ENCODE assay signal across 13 cellular contexts in the genomic region with DNA sequence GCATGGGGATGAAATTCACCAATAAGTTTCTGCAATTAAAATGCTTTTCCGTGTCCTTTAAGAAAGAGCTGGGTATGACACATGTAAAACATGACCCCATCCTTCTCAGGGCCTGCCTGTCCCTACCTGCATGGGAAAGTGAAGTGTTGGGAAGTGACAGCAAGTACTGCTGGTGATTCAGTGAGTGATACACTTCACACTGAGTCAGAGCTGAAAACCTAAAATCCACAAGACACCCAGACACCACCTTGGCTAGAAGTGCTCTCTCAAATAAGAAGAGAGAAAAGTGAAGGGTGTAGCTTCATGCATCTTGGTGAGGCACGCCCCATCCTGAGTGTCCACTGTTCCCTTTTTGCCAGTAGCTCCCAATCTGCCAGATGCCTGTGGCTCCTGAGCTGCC. TPM values are rescaled to one million over a fixed set of nuclear protein-coding genes. Genes with fewer than 3 reads are reported as not detected.
DNase-seq lines count a peak whose midpoint lies in the region; ATAC-seq and TF ChIP-seq lines count a peak whose summit lies in the region.
"Had no signal": no experiment of that assay in that cellular context is flagged by ENCODE, and none has a peak within 500 bp of the region (broad histone marks: within the 10 kb centered on the region; RNA-seq: fewer than 3 reads in every experiment).

No MANE protein-coding gene starts in this region.

- intact Hi-C loops in activated CD4-positive, alpha-beta T cell treated with anti-CD3 and anti-CD28 coated beads for 36 hours (cut with DNase I, micrococcal nuclease), result loop anchor here (5.0 kb wide), 2 partner anchors 34 to 94 kb away; no protein-coding TSS in a partner anchor
- intact Hi-C loops in IMR-90 (cut with micrococcal nuclease), result loop anchor here (10.0 kb wide), 1 partner anchor 342 kb away; the partner anchor contains the start of gene STX16
- intact Hi-C loops in naive thymus-derived CD4-positive, alpha-beta T cell (cut with micrococcal nuclease), result no loop called here

- H2AFZ ChIP-seq in IMR-90 (replicated peaks; ENCODE audit: low read length, poor library complexity) (no peak overlapping the region), neural progenitor cell (replicated peaks) (no peak overlapping the region)

- H3K23ac ChIP-seq in IMR-90 (ENCODE audit: low read depth, low read length), result peak overlapping the region; percentile 61; the same call in 1 of the 2 replicates

- POLR2A ChIA-PET in activated CD4-positive, alpha-beta T cell treated with anti-CD3 and anti-CD28 coated beads for 36 hours (lab: Charles Lee), result interaction anchor here (0.8 to 1.0 kb wide), 5 partner anchors 10 to 693 kb away, joined by 3 to 6 read pairs (median 4); partner anchors contain the start of genes VAPB and ZBP1
- POLR2A ChIA-PET in IMR-90 (lab: Charles Lee; ENCODE audit: unreplicated experiment), result interaction anchor here (0.7 kb wide), 1 partner anchor 11 kb away, joined by 3 read pairs; no protein-coding TSS in a partner anchor
- POLR2A ChIA-PET in naive thymus-derived CD4-positive, alpha-beta T cell (lab: Charles Lee), result interaction anchor here (1.1 to 1.8 kb wide), 2 partner anchors 69 to 76 kb away, joined by 4 to 5 read pairs; partner anchors contain the start of gene VAPB
- POLR2A ChIA-PET in naive thymus-derived CD8-positive, alpha-beta T cell (lab: Charles Lee), result interaction anchor here (0.6 to 1.5 kb wide), 3 partner anchors 63 to 78 kb away, joined by 3 to 4 read pairs (median 3); partner anchors contain the start of gene VAPB

- no peak for TF ChIP-seq RAD21 in IMR-90 (IDR thresholded peaks at IDR 0.05; ENCODE audit: low read length)

- CTCF ChIA-PET in activated CD4-positive, alpha-beta T cell treated with anti-CD3 and anti-CD28 coated beads for 36 hours (lab: Charles Lee), result interaction anchor here (1.4 to 2.3 kb wide), 2 partner anchors 9 to 10 kb away, joined by 3 to 9 read pairs; no protein-coding TSS in a partner anchor
- CTCF ChIA-PET in IMR-90 (lab: Yijun Ruan, JAX), result no interaction called here
- CTCF ChIA-PET in naive thymus-derived CD4-positive, alpha-beta T cell (lab: Charles Lee), result interaction anchor here (1.3 kb wide), 1 partner anchor 9 kb away, joined by 3 read pairs; no protein-coding TSS in a partner anchor

- no peak for TF ChIP-seq CTCF in IMR-90 (conservative IDR thresholded peaks at IDR 0.05; ENCODE audit: low read depth, low read length)
- no peak for TF ChIP-seq CTCF in neural progenitor cell (IDR thresholded peaks at IDR 0.05)

- no peak overlapping the region for H4K91ac ChIP-seq in IMR-90 (ENCODE audit: insufficient read depth, low read depth, low read length)

- H2BK20ac ChIP-seq in IMR-90 (ENCODE audit: low read depth, low read length), result no peak overlapping the region

- no peak overlapping the region for H3K18ac ChIP-seq in IMR-90 (ENCODE audit: low read depth, low read length)

- dilution Hi-C loops in IMR-90 (cut with HindIII; ENCODE audit: low sequenced_read_pairs, unreplicated experiment), result no loop called here

- H3K14ac ChIP-seq in IMR-90 (replicated peaks; ENCODE audit: low read depth, low read length), result no peak overlapping the region

- H2AK5ac ChIP-seq in IMR-90 (ENCODE audit: low read depth, low read length), result no peak overlapping the region

- H3K9me3 ChIP-seq in IMR-90 (ENCODE audit: control insufficient read depth, insufficient read depth, low read length) (no peaks in the 10 kb centered on the region), neural progenitor cell (ENCODE audit: low read depth) (no peaks in the 10 kb centered on the region)
- H3K9me3 ChIP-seq in naive thymus-derived CD4-positive, alpha-beta T cell (ENCODE audit: control insufficient read depth in 2 of 3, low read length in 3 of 3), result no peaks in the 10 kb centered on the region
- H3K9me3 ChIP-seq: SJCRH30, thyroid gland had no signal

- H2BK15ac ChIP-seq in IMR-90 (ENCODE audit: low read depth, low read length), result no peak overlapping the region

- DNase-seq in activated CD4-positive, alpha-beta T cell treated with anti-CD3 and anti-CD28 coated beads for 36 hours, result peak; percentile 55
- DNase-seq in activated CD4-positive, alpha-beta T cell treated with anti-CD3 and anti-CD28 coated beads for 4 hours, result no peak
- DNase-seq in IMR-90, result no peak
- peak in 1 of 2 donors; percentile 41 for DNase-seq in activated naive CD4-positive, alpha-beta T cell treated with anti-CD3 and anti-CD28 coated beads, Interleukin-2, amount 50 U/mL, for 72 hours (ENCODE audit: low spot score in 2 of 2)
- no peak for DNase-seq in naive thymus-derived CD4-positive, alpha-beta T cell
- DNase-seq in naive thymus-derived CD8-positive, alpha-beta T cell, result no peak
- DNase-seq in neural progenitor cell (ENCODE audit: low spot score), result no peak
- DNase-seq: COR-L47, NCI-H2081, NCI-H82, SJCRH30, thyroid gland had no signal

- peaks cover 6% of the 10 kb centered on the region for H3F3A ChIP-seq in neural progenitor cell (ENCODE audit: low read depth)

- no peak overlapping the region for H4K8ac ChIP-seq in IMR-90 (ENCODE audit: low read depth in 2 of 2, low read length in 2 of 2)

- WGBS in IMR-90 (ENCODE audit: extremely low coverage in 2 of 2, insufficient read length in 1 of 2), 2 experiments, result no CpG with 5 or more reads among the region's 2 CpGs

- no peak for TF ChIP-seq POLR2A in IMR-90 (IDR thresholded peaks at IDR 0.05; ENCODE audit: low read depth, low read length)

- H3K4me1 ChIP-seq in IMR-90 (ENCODE audit: control insufficient read depth, insufficient read depth, low read length) (peaks cover 4% of the 10 kb centered on the region; the same call in 1 of the 2 replicates), neural progenitor cell (peaks cover 6% of the 10 kb centered on the region)
- H3K4me1 ChIP-seq in naive thymus-derived CD4-positive, alpha-beta T cell (ENCODE audit: control insufficient read depth in 2 of 2, insufficient read depth in 2 of 2, low read length in 2 of 2), result peaks cover 21 to 55% of the 10 kb centered on the region in 2 donors

- H3K36me3 ChIP-seq in IMR-90 (ENCODE audit: control insufficient read depth, insufficient read depth, low read length), result peaks cover 38% of the 10 kb centered on the region
- H3K36me3 ChIP-seq in naive thymus-derived CD4-positive, alpha-beta T cell (ENCODE audit: control insufficient read depth in 2 of 3, insufficient read depth in 3 of 3, low read length in 3 of 3), result peaks cover 0 to 45% (median 0%) of the 10 kb centered on the region in 3 experiments
- H3K36me3 ChIP-seq in neural progenitor cell, result peaks cover 7% of the 10 kb centered on the region

- peak overlapping the region; percentile 20 for H3K4me3 Mint-ChIP-seq in activated CD4-positive, alpha-beta T cell treated with anti-CD3 and anti-CD28 coated beads for 36 hours
- H3K4me3 Mint-ChIP-seq in naive thymus-derived CD4-positive, alpha-beta T cell, result peak overlapping the region in 7 of 10 donors; percentile 11 to 51 (median 35)
- H3K4me3 Mint-ChIP-seq in naive thymus-derived CD8-positive, alpha-beta T cell, result peak overlapping the region in 5 of 10 donors; percentile 4 to 57 (median 31)
- no peak overlapping the region for H3K4me3 Mint-ChIP-seq in neural progenitor cell

- no peak overlapping the region for H3K4me2 ChIP-seq in IMR-90 (ENCODE audit: low read depth, low read length)
- no peak overlapping the region for H3K4me2 ChIP-seq in neural progenitor cell

- H4K20me1 ChIP-seq in IMR-90 (ENCODE audit: insufficient read depth, low read length) (peaks cover 23% of the 10 kb centered on the region), neural progenitor cell (ENCODE audit: low read depth) (peaks cover 10% of the 10 kb centered on the region)

- H3K9ac ChIP-seq in IMR-90 (ENCODE audit: low read depth, low read length), result no peak overlapping the region
- no peak overlapping the region for H3K9ac ChIP-seq in neural progenitor cell

- H3K4ac ChIP-seq in IMR-90 (ENCODE audit: low read depth, low read length), result no peak overlapping the region

- no peak overlapping the region for H2BK5ac ChIP-seq in IMR-90 (ENCODE audit: low read depth, low read length, poor library complexity, severe bottlenecking)

- H3K27ac Mint-ChIP-seq in activated CD4-positive, alpha-beta T cell treated with anti-CD3 and anti-CD28 coated beads for 36 hours, result peak overlapping the region; percentile 91
- H3K27ac Mint-ChIP-seq in activated naive CD4-positive, alpha-beta T cell treated with anti-CD3 and anti-CD28 coated beads, Interleukin-2, amount 50 U/mL, for 72 hours, result peak overlapping the region; percentile 85 to 89
- peak overlapping the region in 4 of 9 donors; percentile 6 to 83 (median 52) for H3K27ac Mint-ChIP-seq in naive thymus-derived CD4-positive, alpha-beta T cell
- peak overlapping the region in 4 of 10 donors; percentile 63 to 86 (median 76) for H3K27ac Mint-ChIP-seq in naive thymus-derived CD8-positive, alpha-beta T cell
- H3K27ac Mint-ChIP-seq in neural progenitor cell, result no peak overlapping the region

- H3K27me3 Mint-ChIP-seq in activated CD4-positive, alpha-beta T cell treated with anti-CD3 and anti-CD28 coated beads for 36 hours, result no peaks in the 10 kb centered on the region
- no peaks in the 10 kb centered on the region for H3K27me3 Mint-ChIP-seq in naive thymus-derived CD4-positive, alpha-beta T cell
- H3K27me3 Mint-ChIP-seq in naive thymus-derived CD8-positive, alpha-beta T cell, result no peaks in the 10 kb centered on the region
- H3K27me3 Mint-ChIP-seq in neural progenitor cell (ENCODE audit: insufficient read depth, low read depth), result peaks cover 2% of the 10 kb centered on the region

- H3K9me3 Mint-ChIP-seq in activated CD4-positive, alpha-beta T cell treated with anti-CD3 and anti-CD28 coated beads for 36 hours (ENCODE audit: low read depth), result no peaks in the 10 kb centered on the region
- H3K9me3 Mint-ChIP-seq in activated naive CD4-positive, alpha-beta T cell treated with anti-CD3 and anti-CD28 coated beads, Interleukin-2, amount 50 U/mL, for 72 hours, result no peaks in the 10 kb centered on the region
- H3K9me3 Mint-ChIP-seq in naive thymus-derived CD4-positive, alpha-beta T cell, result peaks cover 0 to 6% (median 0%) of the 10 kb centered on the region in 11 donors
- no peaks in the 10 kb centered on the region for H3K9me3 Mint-ChIP-seq in naive thymus-derived CD8-positive, alpha-beta T cell
- no peaks in the 10 kb centered on the region for H3K9me3 Mint-ChIP-seq in neural progenitor cell

- no peak overlapping the region for H2BK120ac ChIP-seq in IMR-90 (ENCODE audit: low read depth, low read length)

- H3K4me3 ChIP-seq in IMR-90 (ENCODE audit: insufficient read depth, low read depth, low read length) (no peak overlapping the region), neural progenitor cell (no peak overlapping the region)
- no peak overlapping the region for H3K4me3 ChIP-seq in naive thymus-derived CD4-positive, alpha-beta T cell (ENCODE audit: low read length)
- H3K4me3 ChIP-seq: SJCRH30, thyroid gland had no signal

- H3K4me1 Mint-ChIP-seq in activated CD4-positive, alpha-beta T cell treated with anti-CD3 and anti-CD28 coated beads for 36 hours, result peaks cover 61% of the 10 kb centered on the region
- peaks cover 27 to 80% (median 68%) of the 10 kb centered on the region in 7 donors for H3K4me1 Mint-ChIP-seq in naive thymus-derived CD4-positive, alpha-beta T cell
- H3K4me1 Mint-ChIP-seq in naive thymus-derived CD8-positive, alpha-beta T cell, result peaks cover 26 to 73% (median 63%) of the 10 kb centered on the region in 4 donors
- H3K4me1 Mint-ChIP-seq in neural progenitor cell, result peaks cover 10% of the 10 kb centered on the region

- H3K27me3 ChIP-seq in IMR-90 (ENCODE audit: control insufficient read depth, insufficient read depth, low read length), result no peaks in the 10 kb centered on the region
- H3K27me3 ChIP-seq in naive thymus-derived CD4-positive, alpha-beta T cell (ENCODE audit: control insufficient read depth in 2 of 2, insufficient read depth in 2 of 2, low read length in 2 of 2), result no peaks in the 10 kb centered on the region
- no peaks in the 10 kb centered on the region for H3K27me3 ChIP-seq in neural progenitor cell
- H3K27me3 ChIP-seq: SJCRH30, thyroid gland had no signal

- peaks cover 24% of the 10 kb centered on the region for H3K79me2 ChIP-seq in neural progenitor cell (ENCODE audit: low read depth)

- ATAC-seq in activated CD4-positive, alpha-beta T cell treated with anti-CD3 and anti-CD28 coated beads for 36 hours, result peak; percentile 78
- ATAC-seq in IMR-90 (ENCODE audit: low read depth) (no peak), GM19023 (IDR thresholded peaks at IDR 0.05; ENCODE audit: unreplicated experiment) (no peak)
- ATAC-seq in activated naive CD4-positive, alpha-beta T cell treated with anti-CD3 and anti-CD28 coated beads, Interleukin-2, amount 50 U/mL, for 72 hours, result peak; percentile 77 to 85
- no peak for ATAC-seq in naive thymus-derived CD4-positive, alpha-beta T cell
- no peak for ATAC-seq in naive thymus-derived CD8-positive, alpha-beta T cell

- H3K27ac ChIP-seq in IMR-90 (ENCODE audit: insufficient read depth, low read length), result no peak overlapping the region
- no peak overlapping the region for H3K27ac ChIP-seq in naive thymus-derived CD4-positive, alpha-beta T cell (ENCODE audit: low read depth, low read length)
- H3K27ac ChIP-seq in neural progenitor cell, result no peak overlapping the region
- H3K27ac ChIP-seq: SJCRH30, thyroid gland had no signal

- peaks cover 27% of the 10 kb centered on the region for H3K9me1 ChIP-seq in IMR-90 (ENCODE audit: insufficient read depth, low read length)

- no TSS peak for BruUV-seq in IMR-90 (replicated peaks; lab: Mats Ljungman, UMichigan)

- H3K56ac ChIP-seq in IMR-90 (ENCODE audit: extremely low read depth, insufficient read depth, low read length), result no peak overlapping the region

- H4K5ac ChIP-seq in IMR-90 (ENCODE audit: low read depth, low read length), result no peak overlapping the region

- in situ Hi-C loops in IMR-90 (cut with MboI; ENCODE audit: low sequenced_read_pairs), result no loop called here

- H2AK9ac ChIP-seq in IMR-90 (replicated peaks; ENCODE audit: low read depth, low read length, poor library complexity), result peak overlapping the region; percentile 13

- peaks cover 33% of the 10 kb centered on the region for H3K36me3 Mint-ChIP-seq in activated CD4-positive, alpha-beta T cell treated with anti-CD3 and anti-CD28 coated beads for 36 hours (ENCODE audit: low read depth)
- H3K36me3 Mint-ChIP-seq in activated naive CD4-positive, alpha-beta T cell treated with anti-CD3 and anti-CD28 coated beads, Interleukin-2, amount 50 U/mL, for 72 hours, result peaks cover 17 to 56% of the 10 kb centered on the region in 2 donors
- H3K36me3 Mint-ChIP-seq in naive thymus-derived CD4-positive, alpha-beta T cell, result peaks cover 14 to 39% (median 29%) of the 10 kb centered on the region in 5 donors
- peaks cover 0 to 57% (median 24%) of the 10 kb centered on the region in 3 donors for H3K36me3 Mint-ChIP-seq in naive thymus-derived CD8-positive, alpha-beta T cell
- H3K36me3 Mint-ChIP-seq in neural progenitor cell, result peaks cover 35% of the 10 kb centered on the region

- peaks cover 40 to 74% of the 10 kb centered on the region in 2 experiments for H3K79me1 ChIP-seq in IMR-90 (ENCODE audit: low read depth in 1 of 2, low read length in 2 of 2)

RNA-seq across cellular contexts. Expression of gene RAB22A, which starts 3.3 kb away (rescaled TPM):
- 1 to 10 TPM; 9.3 TPM for total RNA-seq in activated CD4-positive, alpha-beta T cell treated with anti-CD3 and anti-CD28 coated beads for 36 hours
- 8.2 and 16.1 TPM in 2 replicates for total RNA-seq in IMR-90 (2012; rRNA removed)
- polyA plus RNA-seq in IMR-90 (2012; rRNA removed), result 7.9 and 8.4 TPM in 2 replicates
- polyA plus RNA-seq in IMR-90 (2012; cell fraction: cytosol; rRNA removed), result 3.4 and 4.3 TPM in 2 replicates
- 15.6 and 16.5 TPM in 2 replicates for polyA plus RNA-seq in IMR-90 (2012; cell fraction: nucleus; rRNA removed; ENCODE audit: low replicate concordance)
- 10 to 100 TPM; 11.8 to 15.8 TPM for total RNA-seq in activated naive CD4-positive, alpha-beta T cell treated with anti-CD3 and anti-CD28 coated beads, Interleukin-2, amount 50 U/mL, for 72 hours
- total RNA-seq in naive thymus-derived CD4-positive, alpha-beta T cell, result 10 to 100 TPM; 17.3 to 24.7 (median 17.8) TPM
- polyA plus RNA-seq in naive thymus-derived CD4-positive, alpha-beta T cell, result 10 to 100 TPM; 10.4 to 12.2 TPM
- total RNA-seq in naive thymus-derived CD8-positive, alpha-beta T cell, result 10 to 100 TPM; 22.4 to 23.3 TPM
- polyA plus RNA-seq in naive thymus-derived CD8-positive, alpha-beta T cell, result 10 to 100 TPM; 11.0 to 13.7 (median 12.3) TPM
- total RNA-seq in neural progenitor cell (ENCODE audit: low replicate concordance), result 5.7 and 7.9 TPM in 2 replicates

Comparison
In these comparisons a context has a peak if more than half of its experiments do, and no peak if none do; other contexts are left out.
1. ATAC-seq: peak in activated CD4-positive, alpha-beta T cell treated with anti-CD3 and anti-CD28 coated beads for 36 hours (single experiment) and activated naive CD4-positive, alpha-beta T cell treated with anti-CD3 and anti-CD28 coated beads, Interleukin-2, amount 50 U/mL, for 72 hours (2 of 2); none in IMR-90 (single experiment), naive thymus-derived CD4-positive, alpha-beta T cell (single experiment), naive thymus-derived CD8-positive, alpha-beta T cell (0 of 2) and GM19023 (single experiment).
2. intact Hi-C loops: an anchor here in activated CD4-positive, alpha-beta T cell treated with anti-CD3 and anti-CD28 coated beads for 36 hours (5.0 kb wide) and IMR-90 (10.0 kb wide); none called in naive thymus-derived CD4-positive, alpha-beta T cell.